In the genomic region with DNA sequence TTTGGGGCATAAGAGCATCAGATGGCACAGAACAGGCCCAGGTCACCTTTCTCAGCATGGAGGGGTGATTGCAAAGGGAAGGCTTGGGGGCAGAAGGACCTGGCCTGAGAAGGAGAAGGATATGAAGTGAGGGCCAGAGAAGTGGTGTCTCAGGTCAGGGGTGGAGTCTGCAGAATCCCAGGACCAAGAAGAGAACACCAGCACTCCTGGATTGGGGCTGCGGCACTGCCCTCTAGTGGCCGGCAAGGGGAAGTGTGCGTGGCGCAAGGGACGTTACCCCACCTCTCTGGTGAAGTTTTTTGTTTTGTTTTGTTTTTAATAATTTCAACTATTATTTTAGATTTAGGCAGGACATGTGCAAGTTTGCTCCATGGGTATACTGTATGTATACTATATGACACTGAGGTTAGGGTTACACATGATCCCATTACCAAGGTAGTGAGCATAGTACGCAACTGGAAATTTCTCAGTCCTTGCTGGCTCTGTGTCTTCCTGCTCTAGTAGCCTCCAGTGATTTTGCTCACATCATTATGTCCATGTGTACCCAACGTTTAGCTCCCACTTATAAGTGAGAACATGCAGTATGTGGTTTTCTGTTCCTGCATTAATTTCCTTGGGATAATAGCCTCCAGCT, we compare ENCODE assay signal across 9 cellular contexts.
DNase-seq lines count a peak whose midpoint lies in the region; ATAC-seq and TF ChIP-seq lines count a peak whose summit lies in the region.
"Had no signal": no experiment of that assay in that cellular context is flagged by ENCODE, and none has a peak within 500 bp of the region (broad histone marks: within the 10 kb centered on the region; RNA-seq: fewer than 3 reads in every experiment).

No MANE protein-coding gene starts in this region.

- no peaks in the 10 kb centered on the region for H3K9me3 Mint-ChIP-seq in activated CD4-positive, alpha-beta T cell treated with anti-CD3 and anti-CD28 coated beads, Interleukin-2, amount 10 ng/mL, durations not matched to agents 24 days and 14 days
- H3K9me3 Mint-ChIP-seq: dendritic cell treated with granulocyte-macrophage colony-stimulating factor and Interleukin-4, amounts not matched to agents 40 ng/mL and 50 ng/mL, for 4 days had no signal

- TF ChIP-seq CTCF in mammary epithelial cell (conservative IDR thresholded peaks at IDR 0.05 in 1 of 2, IDR thresholded peaks at IDR 0.05 in 1 of 2; ENCODE audit: extremely low read depth in 1 of 2, insufficient read depth in 1 of 2, low read depth in 1 of 2, low read length in 2 of 2) (peak; percentile 89 to 95), parathyroid adenoma (IDR thresholded peaks at IDR 0.05) (peak; percentile 12)

- intact Hi-C loops in activated CD4-positive, alpha-beta T cell treated with anti-CD3 and anti-CD28 coated beads, Interleukin-2, amount 10 ng/mL, durations not matched to agents 24 days and 14 days (cut with micrococcal nuclease), result no loop called here
- intact Hi-C loops in mammary epithelial cell (cut with micrococcal nuclease), result loop anchor here (5.0 kb wide), 1 partner anchor 1775 kb away; no protein-coding TSS in a partner anchor

- no peaks in the 10 kb centered on the region for H3K79me2 ChIP-seq in mammary epithelial cell (ENCODE audit: insufficient read depth, low read length)
- no peaks in the 10 kb centered on the region for H3K79me2 ChIP-seq in parathyroid adenoma

- peak; percentile 60 for DNase-seq in activated CD4-positive, alpha-beta T cell treated with anti-CD3 and anti-CD28 coated beads, Interleukin-2, amount 10 ng/mL, durations not matched to agents 24 days and 14 days
- DNase-seq in activated CD4-positive, alpha-beta T cell treated with anti-CD3 and anti-CD28 coated beads, Interleukin-2, amount 50 U/mL, for 4 hours, result no peak
- DNase-seq in HuH-7 (ENCODE audit: low spot score) (peak; percentile 52), mammary epithelial cell (peak; percentile 12), NCI-H446 treated with DMSO at 0.1 percent for 48 hours (lab: John Stamatoyannopoulos, UW) (no peak), NCI-H2029 treated with DMSO at 0.1 percent for 48 hours (lab: John Stamatoyannopoulos, UW) (no peak)

- H3K9ac ChIP-seq in mammary epithelial cell (ENCODE audit: insufficient read depth, low read length), result no peak overlapping the region
- H3K9ac ChIP-seq in parathyroid adenoma, result no peak overlapping the region

- H3K4me1 ChIP-seq in mammary epithelial cell (ENCODE audit: insufficient read depth, low read length), result no peaks in the 10 kb centered on the region
- H3K4me1 ChIP-seq in parathyroid adenoma, result no peaks in the 10 kb centered on the region

- no peaks in the 10 kb centered on the region for H3K36me3 ChIP-seq in mammary epithelial cell (ENCODE audit: insufficient read depth, low read length)
- H3K36me3 ChIP-seq in parathyroid adenoma (ENCODE audit: control insufficient read depth, insufficient read depth, low read length), result no peaks in the 10 kb centered on the region

- WGBS in mammary epithelial cell (ENCODE audit: low coverage, missing lambda C conversion rate), result 50% methylated on average over 2 of the region's 7 CpGs

- H3K4me1 Mint-ChIP-seq in activated CD4-positive, alpha-beta T cell treated with anti-CD3 and anti-CD28 coated beads, Interleukin-2, amount 10 ng/mL, durations not matched to agents 24 days and 14 days, result no peaks in the 10 kb centered on the region

- H3K27ac Mint-ChIP-seq in activated CD4-positive, alpha-beta T cell treated with anti-CD3 and anti-CD28 coated beads, Interleukin-2, amount 10 ng/mL, durations not matched to agents 24 days and 14 days, result no peak overlapping the region
- H3K27ac Mint-ChIP-seq: dendritic cell treated with granulocyte-macrophage colony-stimulating factor and Interleukin-4, amounts not matched to agents 40 ng/mL and 50 ng/mL, for 4 days had no signal

- H3K27me3 ChIP-seq in mammary epithelial cell (ENCODE audit: insufficient read depth, low read length) (no peaks in the 10 kb centered on the region), parathyroid adenoma (ENCODE audit: control insufficient read depth, insufficient read depth, low read length) (no peaks in the 10 kb centered on the region)

- H3K36me3 Mint-ChIP-seq in activated CD4-positive, alpha-beta T cell treated with anti-CD3 and anti-CD28 coated beads, Interleukin-2, amount 10 ng/mL, durations not matched to agents 24 days and 14 days (ENCODE audit: low read depth), result no peaks in the 10 kb centered on the region

- dilution Hi-C loops in mammary epithelial cell (cut with HindIII; ENCODE audit: low sequenced_read_pairs), result no loop called here

- H4K20me1 ChIP-seq in mammary epithelial cell (ENCODE audit: insufficient read depth, low read length), result no peaks in the 10 kb centered on the region

- CTCF ChIA-PET in mammary epithelial cell (lab: Charles Lee; ENCODE audit: low non-redundant PET), result no interaction called here

- no TSS peak for BruUV-seq in mammary epithelial cell (replicated peaks; lab: Mats Ljungman, UMichigan)

- in situ Hi-C loops in mammary epithelial cell (cut with MboI; ENCODE audit: low sequenced_read_pairs in 2 of 2), result no loop called here

- H3K4me2 ChIP-seq in mammary epithelial cell (ENCODE audit: insufficient read depth, low read depth, low read length) (no peak overlapping the region), parathyroid adenoma (ENCODE audit: low read length) (no peak overlapping the region)

- no peak overlapping the region for H3K27ac ChIP-seq in mammary epithelial cell (ENCODE audit: insufficient read depth, low read depth, low read length)
- H3K27ac ChIP-seq in parathyroid adenoma, result no peak overlapping the region

- H2AFZ ChIP-seq in mammary epithelial cell (ENCODE audit: low read depth, low read length), result no peak overlapping the region
- no peak overlapping the region for H2AFZ ChIP-seq in parathyroid adenoma

- no peak overlapping the region for H3K4me3 ChIP-seq in mammary epithelial cell (replicated peaks in 1 of 3; ENCODE audit: insufficient read depth in 1 of 3, low read depth in 2 of 3, low read length in 3 of 3)
- no peak overlapping the region for H3K4me3 ChIP-seq in parathyroid adenoma (ENCODE audit: low read depth, low read length)

- H3K4me3 Mint-ChIP-seq in activated CD4-positive, alpha-beta T cell treated with anti-CD3 and anti-CD28 coated beads, Interleukin-2, amount 10 ng/mL, durations not matched to agents 24 days and 14 days, result no peak overlapping the region
- H3K4me3 Mint-ChIP-seq: dendritic cell treated with granulocyte-macrophage colony-stimulating factor and Interleukin-4, amounts not matched to agents 40 ng/mL and 50 ng/mL, for 4 days had no signal

- H3K9me3 ChIP-seq in mammary epithelial cell (replicated peaks; ENCODE audit: insufficient read depth, low read length) (no peaks in the 10 kb centered on the region), parathyroid adenoma (ENCODE audit: control insufficient read depth, low read length) (no peaks in the 10 kb centered on the region)

- H3K27me3 Mint-ChIP-seq in activated CD4-positive, alpha-beta T cell treated with anti-CD3 and anti-CD28 coated beads, Interleukin-2, amount 10 ng/mL, durations not matched to agents 24 days and 14 days, result no peaks in the 10 kb centered on the region
- H3K27me3 Mint-ChIP-seq: dendritic cell treated with granulocyte-macrophage colony-stimulating factor and Interleukin-4, amounts not matched to agents 40 ng/mL and 50 ng/mL, for 4 days had no signal

- peak; percentile 90 for ATAC-seq in GM21717 (IDR thresholded peaks at IDR 0.05; ENCODE audit: unreplicated experiment)

Comparison
In these comparisons a context has a peak if more than half of its experiments do, and no peak if none do; other contexts are left out.
1. DNase-seq: peak in activated CD4-positive, alpha-beta T cell treated with anti-CD3 and anti-CD28 coated beads, Interleukin-2, amount 10 ng/mL, durations not matched to agents 24 days and 14 days (single experiment), HuH-7 (single experiment) and mammary epithelial cell (single experiment); none in activated CD4-positive, alpha-beta T cell treated with anti-CD3 and anti-CD28 coated beads, Interleukin-2, amount 50 U/mL, for 4 hours (0 of 2), NCI-H446 treated with DMSO at 0.1 percent for 48 hours (single experiment) and NCI-H2029 treated with DMSO at 0.1 percent for 48 hours (single experiment).